8 cellular contexts compared by ENCODE assay signal in genomic region chr21:42010507-42011493, GRCh38. TPM values are rescaled to one million over a fixed set of nuclear protein-coding genes. Genes with fewer than 3 reads are reported as not detected.
DNase-seq lines count a peak whose midpoint lies in the region; ATAC-seq and TF ChIP-seq lines count a peak whose summit lies in the region.

No MANE protein-coding gene starts in this region.

- H3K36me3 Mint-ChIP-seq in CD4-positive, alpha-beta memory T cell = peaks cover 5 to 20% of the 10 kb centered on the region in 2 donors
- peaks cover 19% of the 10 kb centered on the region for H3K36me3 Mint-ChIP-seq in activated naive CD4-positive, alpha-beta T cell treated with anti-CD3 and anti-CD28 coated beads, Interleukin-2, amount 10 ng/mL, durations not matched to agents 7 days and 5 days

- H3K4me3 Mint-ChIP-seq in CD4-positive, alpha-beta memory T cell = peak overlapping the region; percentile 84 to 100 (median 90)
- H3K4me3 Mint-ChIP-seq in activated naive CD4-positive, alpha-beta T cell treated with anti-CD3 and anti-CD28 coated beads, Interleukin-2, amount 10 ng/mL, durations not matched to agents 7 days and 5 days = peak overlapping the region; percentile 77

- peaks cover 1 to 5% of the 10 kb centered on the region in 2 donors for H3K27me3 Mint-ChIP-seq in CD4-positive, alpha-beta memory T cell
- peaks cover 20% of the 10 kb centered on the region for H3K27me3 Mint-ChIP-seq in activated naive CD4-positive, alpha-beta T cell treated with anti-CD3 and anti-CD28 coated beads, Interleukin-2, amount 10 ng/mL, durations not matched to agents 7 days and 5 days

- 1% methylated on average over 102 to 120 of the region's 120 CpGs for WGBS in heart right ventricle, 2 donors
- 2 to 3% (median 3%) methylated on average over 76 to 120 of the region's 120 CpGs for WGBS in psoas muscle, 3 donors

- H3K4me1 Mint-ChIP-seq in CD4-positive, alpha-beta memory T cell = peaks cover 18 to 46% (median 22%) of the 10 kb centered on the region in 4 donors
- H3K4me1 Mint-ChIP-seq in activated naive CD4-positive, alpha-beta T cell treated with anti-CD3 and anti-CD28 coated beads, Interleukin-2, amount 10 ng/mL, durations not matched to agents 7 days and 5 days = peaks cover 30% of the 10 kb centered on the region

- POLR2A ChIA-PET in CD4-positive, alpha-beta memory T cell (lab: Charles Lee; ENCODE audit: partially characterized antibody) = interaction anchor here (0.6 to 8.4 kb wide), 7 partner anchors 52 to 728 kb away, joined by 3 to 147 read pairs (median 6); partner anchors contain the start of gene MX2

- CTCF ChIA-PET in CD4-positive, alpha-beta memory T cell (lab: Charles Lee; ENCODE audit: partially characterized antibody) = interaction anchor here (1.1 to 3.1 kb wide), 4 partner anchors 53 to 107 kb away, joined by 3 to 27 read pairs (median 13); no protein-coding TSS in a partner anchor
- CTCF ChIA-PET in activated naive CD4-positive, alpha-beta T cell treated with anti-CD3 and anti-CD28 coated beads, Interleukin-2, amount 10 ng/mL, durations not matched to agents 7 days and 5 days (lab: Charles Lee) = interaction anchor here (0.7 to 1.5 kb wide), 3 partner anchors 8 to 107 kb away, joined by 3 to 6 read pairs (median 4); no protein-coding TSS in a partner anchor

- ATAC-seq in GM18907 (IDR thresholded peaks at IDR 0.05; ENCODE audit: unreplicated experiment) (peak; percentile 19), HG03066 (IDR thresholded peaks at IDR 0.05; ENCODE audit: low read depth, unreplicated experiment) (peak; percentile 16), heart right ventricle (peak; percentile 1 to 43 (median 13)), psoas muscle (peak; percentile 33 to 44 (median 42)), GM21529 (IDR thresholded peaks at IDR 0.05; ENCODE audit: unreplicated experiment) (no peak)

- H3K27ac Mint-ChIP-seq in CD4-positive, alpha-beta memory T cell = peak overlapping the region; percentile 76 to 100 (median 93)
- H3K27ac Mint-ChIP-seq in activated naive CD4-positive, alpha-beta T cell treated with anti-CD3 and anti-CD28 coated beads, Interleukin-2, amount 10 ng/mL, durations not matched to agents 7 days and 5 days = peak overlapping the region; percentile 85

- peak overlapping the region; percentile 91 for H3K27ac ChIP-seq in CD4-positive, alpha-beta memory T cell (ENCODE audit: low read depth, low read length)
- H3K27ac ChIP-seq in heart right ventricle (peak overlapping the region; percentile 92 to 99 (median 98)), psoas muscle (peak overlapping the region; percentile 99)

- H3K4me3 ChIP-seq in CD4-positive, alpha-beta memory T cell (ENCODE audit: low read length in 2 of 2) = peak overlapping the region in 1 of 2 donors; percentile 83
- H3K4me3 ChIP-seq in heart right ventricle (peak overlapping the region; percentile 75 to 94 (median 83)), psoas muscle (peak overlapping the region; percentile 88)

- H3K9me3 ChIP-seq in CD4-positive, alpha-beta memory T cell (ENCODE audit: control insufficient read depth in 1 of 2, low read length in 2 of 2) = no peaks in the 10 kb centered on the region
- H3K9me3 ChIP-seq in heart right ventricle (peaks cover 0 to 7% (median 0%) of the 10 kb centered on the region in 11 donors), psoas muscle (no peaks in the 10 kb centered on the region)

- peak in 4 of 9 donors; percentile 6 to 45 (median 22) for TF ChIP-seq CTCF in heart right ventricle (IDR thresholded peaks at IDR 0.05)
- peak; percentile 7 for TF ChIP-seq CTCF in psoas muscle (IDR thresholded peaks at IDR 0.05)

- no peaks in the 10 kb centered on the region for H3K36me3 ChIP-seq in CD4-positive, alpha-beta memory T cell (ENCODE audit: insufficient read depth, low read length)
- H3K36me3 ChIP-seq in heart right ventricle (peaks cover 0 to 18% (median 0%) of the 10 kb centered on the region in 9 donors), psoas muscle (ENCODE audit: insufficient read depth in 1 of 2, low read depth in 1 of 2) (no peaks in the 10 kb centered on the region)

- peak in 4 of 5 donors; percentile 31 to 51 (median 35) for DNase-seq in CD4-positive, alpha-beta memory T cell
- peak; percentile 21 for DNase-seq in NCI-H748 treated with DMSO at 0.1 percent for 48 hours (lab: John Stamatoyannopoulos, UW)
- DNase-seq in activated naive CD4-positive, alpha-beta T cell treated with anti-CD3 and anti-CD28 coated beads, Interleukin-2, amount 10 ng/mL, durations not matched to agents 7 days and 5 days = peak; percentile 53
- DNase-seq in heart right ventricle = peak in 1 of 2 donors; percentile 71
- peak in 1 of 2 donors; percentile 28 for DNase-seq in psoas muscle

- intact Hi-C loops in CD4-positive, alpha-beta memory T cell (cut with micrococcal nuclease) = loop anchor here (1.0 to 2.0 kb wide), 4 partner anchors 52 to 486 kb away; partner anchors contain the start of gene RSPH1
- intact Hi-C loops in heart right ventricle (cut with DNase I) = loop anchor here in 7 of 10 donors (5.0 to 10.0 kb wide), 4 partner anchors 94 to 107 kb away; no protein-coding TSS in a partner anchor
- intact Hi-C loops in psoas muscle (cut with DNase I) = loop anchor here (2.0 to 5.0 kb wide), 3 partner anchors 102 to 132 kb away; partner anchors contain the start of gene PRDM15 (in 1 of the 2)

- H3K27me3 ChIP-seq in CD4-positive, alpha-beta memory T cell (ENCODE audit: insufficient read depth, low read length) = no peaks in the 10 kb centered on the region
- peaks cover 0 to 5% (median 0%) of the 10 kb centered on the region in 7 donors for H3K27me3 ChIP-seq in heart right ventricle
- peaks cover 0 to 12% (median 0%) of the 10 kb centered on the region in 3 donors for H3K27me3 ChIP-seq in psoas muscle (ENCODE audit: insufficient read depth in 3 of 3, low read length in 2 of 3)

- peaks cover 14% of the 10 kb centered on the region for H3K4me1 ChIP-seq in CD4-positive, alpha-beta memory T cell (ENCODE audit: insufficient read depth, low read length)
- H3K4me1 ChIP-seq in heart right ventricle (peaks cover 5 to 28% (median 11%) of the 10 kb centered on the region in 9 donors), psoas muscle (no peaks in the 10 kb centered on the region)

- H3K9me3 Mint-ChIP-seq in CD4-positive, alpha-beta memory T cell = peaks cover 0 to 5% (median 2%) of the 10 kb centered on the region in 8 donors
- peaks cover 7% of the 10 kb centered on the region for H3K9me3 Mint-ChIP-seq in activated naive CD4-positive, alpha-beta T cell treated with anti-CD3 and anti-CD28 coated beads, Interleukin-2, amount 10 ng/mL, durations not matched to agents 7 days and 5 days

RNA-seq across cellular contexts. Expression of gene ZBTB21, which starts 0.6 kb away (rescaled TPM):
- total RNA-seq in CD4-positive, alpha-beta memory T cell = 10 to 100 TPM; 20.4 to 21.7 TPM
- polyA plus RNA-seq in CD4-positive, alpha-beta memory T cell = 1 to 10 TPM; 4.3 to 6.7 TPM
- 10 to 100 TPM in 2 of 10 donors, 1 to 10 TPM in 8; 3.8 to 15.2 (median 6.6) TPM for total RNA-seq in heart right ventricle
- 1 to 10 TPM; 1.3 to 1.9 TPM for polyA plus RNA-seq in heart right ventricle
- total RNA-seq in psoas muscle = 1 to 10 TPM; 4.5 to 8.8 (median 4.6) TPM
- 1 to 10 TPM in 2 of 3 donors, under 1 TPM in 1; 0.49 to 2.2 (median 1.2) TPM for polyA plus RNA-seq in psoas muscle

RNA-seq across cellular contexts. Expression of gene C2CD2, which starts 57.0 kb away (rescaled TPM):
- 10 to 100 TPM; 10.5 to 11.0 TPM for total RNA-seq in CD4-positive, alpha-beta memory T cell
- 1 to 10 TPM; 1.9 to 3.5 TPM for polyA plus RNA-seq in CD4-positive, alpha-beta memory T cell
- 10 to 100 TPM in 1 of 10 donors, 1 to 10 TPM in 9; 4.5 to 11.1 (median 6.9) TPM for total RNA-seq in heart right ventricle
- polyA plus RNA-seq in heart right ventricle = 1 to 10 TPM; 5.2 to 6.1 TPM
- total RNA-seq in psoas muscle = 1 to 10 TPM; 3.2 to 6.6 (median 4.0) TPM
- polyA plus RNA-seq in psoas muscle = 1 to 10 TPM; 1.6 to 2.9 (median 1.9) TPM
